ENCODE assay signal across 19 cellular contexts in the genomic region with DNA sequence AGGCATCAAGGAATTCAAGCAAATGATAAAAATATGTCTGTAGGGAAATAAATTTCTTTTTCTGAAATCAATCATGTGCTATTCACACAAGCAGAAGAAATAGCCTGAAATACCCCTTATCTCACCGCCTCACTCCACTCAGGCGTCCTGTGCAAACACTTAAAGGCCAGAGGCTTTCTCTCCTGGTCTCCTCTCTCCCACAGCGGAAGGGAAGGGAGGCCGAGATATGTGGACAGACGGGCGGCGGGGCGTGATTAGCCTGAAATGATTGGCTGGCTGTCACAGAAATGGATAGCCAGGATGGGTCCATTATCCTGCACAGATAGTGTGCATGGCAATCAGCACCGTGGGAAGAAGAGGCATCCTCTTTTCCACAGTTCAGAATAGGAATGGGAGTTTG.
"Had no signal": no experiment of that assay in that cellular context is flagged by ENCODE, and none has a peak within 500 bp of the region (broad histone marks: within the 10 kb centered on the region; RNA-seq: fewer than 3 reads in every experiment).

No MANE protein-coding gene starts in this region.

- H3K9me3 ChIP-seq: body of pancreas, right atrium auricular region, transverse colon had no signal

- ATAC-seq: body of pancreas, natural killer cell had no signal

- H3K27me3 ChIP-seq: body of pancreas, right atrium auricular region, transverse colon had no signal

- H3K4me1 ChIP-seq: body of pancreas, right atrium auricular region, transverse colon had no signal

- DNase-seq: activated CD4-positive, alpha-beta T cell treated with anti-CD3 and anti-CD28 coated beads, Interleukin-2, amount 10 ng/mL, durations not matched to agents 7 days and 5 days; activated CD8-positive, alpha-beta memory T cell treated with anti-CD3 and anti-CD28 coated beads, Interleukin-2, amount 50 U/mL, for 48 hours; activated gamma-delta T cell treated with Interleukin-2 at 50 U/mL for 16 hours; amygdala; central memory CD4-positive, alpha-beta T cell; effector CD4-positive, alpha-beta T cell; foreskin fibroblast; kidney glomerular epithelial cell; natural killer cell; posterior cingulate gyrus; small intestine; stimulated activated CD4-positive, alpha-beta T cell treated with anti-CD3 and anti-CD28 coated beads, Interleukin-4, amount 100 ng/mL, for 24 hours; stimulated activated naive CD4-positive, alpha-beta T cell; substantia nigra; SW 1271; transverse colon had no signal

- H3K4me3 ChIP-seq: body of pancreas, coronary artery, right atrium auricular region, transverse colon had no signal

- H3K36me3 ChIP-seq: right atrium auricular region, transverse colon had no signal

- H3K27ac ChIP-seq: body of pancreas, coronary artery, right atrium auricular region, transverse colon had no signal
